23 cellular contexts compared by ENCODE assay signal in genomic region chr15:51218249-51218648, GRCh38.
"Had no signal": no experiment of that assay in that cellular context is flagged by ENCODE, and none has a peak within 500 bp of the region (broad histone marks: within the 10 kb centered on the region; RNA-seq: fewer than 3 reads in every experiment).

No MANE protein-coding gene starts in this region.

- H3K4me3 Mint-ChIP-seq: brain; neural progenitor cell; T-helper 1 cell treated with Interleukin-12 subunit alpha and Interleukin-12 subunit beta and Interleukin-4 antibody, amounts not matched to agents 30 μg/mL and 1 μg/mL, for 36 hours; type B pancreatic cell; WTC11 had no signal

- H3K27me3 ChIP-seq: adrenal gland, gastroesophageal sphincter, neural progenitor cell had no signal

- H3K9me3 ChIP-seq: adrenal gland, gastroesophageal sphincter, spleen, thoracic aorta had no signal

- H3K4me3 ChIP-seq: adrenal gland, gastroesophageal sphincter, neural progenitor cell, spleen, thoracic aorta had no signal

- DNase-seq: activated gamma-delta T cell treated with Interleukin-2 at 50 U/mL for 16 hours; activated T-cell treated with anti-CD3 and anti-CD28 coated beads, Interleukin-2, amount 50 U/mL, for 1 hour; adrenal gland; effector CD4-positive, alpha-beta T cell; erythroblast; head of caudate nucleus; hypothalamus; left cardiac atrium; mesenchymal stem cell; retina; spleen; stimulated activated CD4-positive, alpha-beta T cell treated with anti-CD3 and anti-CD28 coated beads, Interleukin-4, amount 100 ng/mL, for 1 hour; stimulated activated naive CD4-positive, alpha-beta T cell; T1000 had no signal

- ATAC-seq: activated naive CD4-positive, alpha-beta T cell treated with anti-CD3 and anti-CD28 coated beads, Interleukin-2, amount 50 U/mL, for 72 hours; gastroesophageal sphincter; WTC11 had no signal

- H3K27ac Mint-ChIP-seq: activated naive CD4-positive, alpha-beta T cell treated with anti-CD3 and anti-CD28 coated beads, Interleukin-2, amount 50 U/mL, for 72 hours; brain; neural progenitor cell; progenitor cell of endocrine pancreas; T-helper 1 cell treated with Interleukin-12 subunit alpha and Interleukin-12 subunit beta and Interleukin-4 antibody, amounts not matched to agents 30 μg/mL and 1 μg/mL, for 36 hours; type B pancreatic cell; WTC11 had no signal

- H3K27ac ChIP-seq: adrenal gland, gastroesophageal sphincter, neural progenitor cell, spleen, thoracic aorta had no signal

- H3K9ac ChIP-seq: neural progenitor cell had no signal

- H2AFZ ChIP-seq: neural progenitor cell had no signal

- H3K4me1 ChIP-seq: adrenal gland, gastroesophageal sphincter, neural progenitor cell had no signal

- H3K9me3 Mint-ChIP-seq: activated naive CD4-positive, alpha-beta T cell treated with anti-CD3 and anti-CD28 coated beads, Interleukin-2, amount 50 U/mL, for 72 hours; brain; neural progenitor cell; T-helper 1 cell treated with Interleukin-12 subunit alpha and Interleukin-12 subunit beta and Interleukin-4 antibody, amounts not matched to agents 30 μg/mL and 1 μg/mL, for 36 hours; type B pancreatic cell; WTC11 had no signal

- H3K4me1 Mint-ChIP-seq: brain, neural progenitor cell, WTC11 had no signal

- H3K4me2 ChIP-seq: neural progenitor cell had no signal

- H3K36me3 ChIP-seq: adrenal gland, gastroesophageal sphincter, neural progenitor cell, spleen, thoracic aorta had no signal

- H3K36me3 Mint-ChIP-seq: activated naive CD4-positive, alpha-beta T cell treated with anti-CD3 and anti-CD28 coated beads, Interleukin-2, amount 50 U/mL, for 72 hours; brain; neural progenitor cell; type B pancreatic cell; WTC11 had no signal
